17 cellular contexts compared by ENCODE assay signal in the genomic region with DNA sequence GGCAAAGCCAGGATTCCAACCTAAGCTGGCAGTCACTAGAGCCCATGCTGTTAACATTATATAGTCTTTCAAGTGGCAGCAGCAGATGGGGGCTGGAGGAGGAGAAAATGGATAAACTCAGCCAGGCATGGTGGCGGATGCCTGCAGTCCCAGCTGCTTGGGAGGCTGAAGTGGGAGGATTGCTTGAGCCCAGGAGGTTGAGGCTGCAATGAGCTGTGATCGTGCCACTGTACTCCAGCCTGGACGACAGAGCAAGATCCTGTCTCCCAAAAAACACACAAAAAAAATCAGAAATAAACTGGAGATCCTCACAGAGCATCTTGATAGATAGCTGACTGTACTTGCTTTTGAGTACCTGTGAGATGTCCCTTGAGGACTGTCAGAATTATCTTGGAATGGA.
"Had no signal": no experiment of that assay in that cellular context is flagged by ENCODE, and none has a peak within 500 bp of the region (broad histone marks: within the 10 kb centered on the region; RNA-seq: fewer than 3 reads in every experiment).

No MANE protein-coding gene starts in this region.

- H3K4me3 ChIP-seq: hepatocyte, lung had no signal

- H3K4me3 Mint-ChIP-seq: activated CD4-positive, alpha-beta T cell treated with anti-CD3 and anti-CD28 coated beads, Interleukin-2, amount 10 ng/mL, durations not matched to agents 7 days and 5 days; activated CD8-positive, alpha-beta T cell treated with anti-CD3 and anti-CD28 coated beads, Interleukin-2, amount 10 ng/mL, durations not matched to agents 7 days and 5 days; brain; immature natural killer cell; mesothelial cell of epicardium; naive thymus-derived CD8-positive, alpha-beta T cell; stimulated activated naive CD8-positive, alpha-beta T cell treated with anti-CD3 and anti-CD28 coated beads, Interleukin-15, Interleukin-2, amounts not matched to agents 100 ng/mL and 50 ng/mL, for 24 hours; T-cell had no signal

- H3K27me3 Mint-ChIP-seq: activated CD4-positive, alpha-beta T cell treated with anti-CD3 and anti-CD28 coated beads, Interleukin-2, amount 10 ng/mL, durations not matched to agents 7 days and 5 days; brain; naive thymus-derived CD8-positive, alpha-beta T cell; stimulated activated naive CD8-positive, alpha-beta T cell treated with anti-CD3 and anti-CD28 coated beads, Interleukin-15, Interleukin-2, amounts not matched to agents 100 ng/mL and 50 ng/mL, for 24 hours; T-cell had no signal

- H3K27me3 ChIP-seq: hepatocyte had no signal

- H3K9me3 Mint-ChIP-seq: activated naive CD4-positive, alpha-beta T cell treated with anti-CD3 and anti-CD28 coated beads, Interleukin-2, amount 50 U/mL, for 72 hours; brain; immature natural killer cell; mesothelial cell of epicardium; naive thymus-derived CD8-positive, alpha-beta T cell; stimulated activated naive CD8-positive, alpha-beta T cell treated with anti-CD3 and anti-CD28 coated beads, Interleukin-15, Interleukin-2, amounts not matched to agents 100 ng/mL and 50 ng/mL, for 24 hours; T-cell had no signal

- H3K36me3 ChIP-seq: WERI-Rb-1 had no signal

- H3K27ac ChIP-seq: hepatocyte, WERI-Rb-1 had no signal

- H3K27ac Mint-ChIP-seq: activated CD4-positive, alpha-beta T cell treated with anti-CD3 and anti-CD28 coated beads, Interleukin-2, amount 10 ng/mL, durations not matched to agents 7 days and 5 days; activated CD8-positive, alpha-beta T cell treated with anti-CD3 and anti-CD28 coated beads, Interleukin-2, amount 10 ng/mL, durations not matched to agents 7 days and 5 days; activated naive CD4-positive, alpha-beta T cell treated with anti-CD3 and anti-CD28 coated beads, Interleukin-2, amount 50 U/mL, for 72 hours; brain; immature natural killer cell; stimulated activated naive CD8-positive, alpha-beta T cell treated with anti-CD3 and anti-CD28 coated beads, Interleukin-15, Interleukin-2, amounts not matched to agents 100 ng/mL and 50 ng/mL, for 24 hours; T-cell had no signal

- H3K36me3 Mint-ChIP-seq: activated naive CD4-positive, alpha-beta T cell treated with anti-CD3 and anti-CD28 coated beads, Interleukin-2, amount 50 U/mL, for 72 hours had no signal

- DNase-seq: activated CD4-positive, alpha-beta T cell treated with anti-CD3 and anti-CD28 coated beads, Interleukin-2, amount 10 ng/mL, durations not matched to agents 7 days and 5 days; activated CD4-positive, CD25-positive, alpha-beta regulatory T cell treated with anti-CD3 and anti-CD28 coated beads, Interleukin-2, amount 50 U/mL, for 72 hours; activated CD8-positive, alpha-beta T cell treated with anti-CD3 and anti-CD28 coated beads, Interleukin-2, amount 10 ng/mL, durations not matched to agents 7 days and 5 days; activated T-cell treated with anti-CD3 and anti-CD28 coated beads, Interleukin-2, amount 50 U/mL, for 1 hour; effector memory CD4-positive, alpha-beta T cell; immature natural killer cell; naive thymus-derived CD8-positive, alpha-beta T cell; stimulated activated CD4-positive, alpha-beta T cell treated with anti-CD3 and anti-CD28 coated beads, Interleukin-12 subunit alpha, Interleukin-12 subunit beta, amount 100 ng/mL, for 4 hours; T-cell; trophoblast cell; WERI-Rb-1 had no signal
